In the genomic region with DNA sequence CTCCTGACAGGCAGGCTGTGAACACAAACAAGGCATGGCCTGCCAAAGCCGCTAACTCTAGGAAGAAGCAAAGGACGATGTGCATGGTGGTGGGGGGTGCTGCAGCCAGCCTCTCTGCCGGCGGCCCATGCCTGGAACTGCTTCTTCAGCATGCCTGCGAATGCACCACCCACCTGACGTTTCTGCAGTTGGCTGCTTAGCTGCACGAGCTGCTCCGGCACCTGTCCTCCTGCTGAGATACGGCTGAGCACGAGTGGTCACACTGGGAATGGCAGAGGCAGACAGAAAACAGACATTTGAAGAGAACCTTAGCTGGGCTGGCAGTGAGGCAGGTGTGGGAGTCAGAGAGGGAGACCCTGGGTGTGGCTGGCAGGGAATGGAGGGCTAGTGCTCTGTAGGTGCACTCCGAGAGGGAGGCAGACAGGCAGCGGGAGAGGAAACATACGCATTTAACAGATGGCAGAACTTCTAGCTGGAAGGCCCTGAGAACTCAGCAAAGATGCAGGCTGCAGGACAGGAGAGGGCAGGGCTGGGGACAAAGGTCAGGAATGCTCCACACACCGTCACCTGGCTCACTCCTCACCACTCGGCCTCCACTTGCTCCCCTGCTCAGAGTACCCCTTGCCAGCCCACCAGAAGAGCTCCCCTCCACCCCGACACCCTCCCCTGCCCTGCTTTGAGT, we compare ENCODE assay signal across 25 cellular contexts. TPM values are rescaled to one million over a fixed set of nuclear protein-coding genes. Genes with fewer than 3 reads are reported as not detected.
DNase-seq lines count a peak whose midpoint lies in the region; ATAC-seq, FAIRE-seq and TF ChIP-seq lines count a peak whose summit lies in the region.
"Had no signal": no experiment of that assay in that cellular context is flagged by ENCODE, and none has a peak within 500 bp of the region (broad histone marks: within the 10 kb centered on the region; RNA-seq: fewer than 3 reads in every experiment).

No MANE protein-coding gene starts in this region.

- H3K4me1 Mint-ChIP-seq in HFFc6 (ENCODE audit: low read depth): peaks cover 15% of the 10 kb centered on the region
- H3K4me1 Mint-ChIP-seq in T-helper 2 cell treated with Interferon-gamma antibody and Interleukin-4, amounts not matched to agents 5 μg/mL and 100 μg/mL, for 36 hours (ENCODE audit: low read depth): peaks cover 13% of the 10 kb centered on the region

- H3K27me3 ChIP-seq in HepG2 (ENCODE audit: control insufficient read depth in 1 of 2, insufficient read depth in 2 of 2, low read length in 2 of 2): no peaks in the 10 kb centered on the region
- H3K27me3 ChIP-seq in small intestine (ENCODE audit: control insufficient read depth in 2 of 2, insufficient read depth in 2 of 2, low read length in 2 of 2): no peaks in the 10 kb centered on the region
- H3K27me3 ChIP-seq: cardiac muscle cell, suprapubic skin had no signal

- no peaks in the 10 kb centered on the region for H4K20me1 ChIP-seq in HepG2 (ENCODE audit: insufficient read depth, low read length)

- DNase-seq in NCI-H2171 treated with DMSO at 0.1 percent for 48 hours (lab: John Stamatoyannopoulos, UW): peak; percentile 40
- DNase-seq in NCI-H2171 (lab: John Stamatoyannopoulos, UW): no peak
- DNase-seq in HepG2 (ENCODE audit: low spot score): no peak
- DNase-seq in small intestine: peak; percentile 77
- no peak for DNase-seq in cortex of kidney (lab: John Stamatoyannopoulos, UW)
- no peak for DNase-seq in HFFc6
- no peak for DNase-seq in T-helper 2 cell treated with Interferon-gamma antibody and Interleukin-4, amounts not matched to agents 5 μg/mL and 100 μg/mL, for 36 hours (ENCODE audit: low spot score)
- DNase-seq: activated CD4-positive, alpha-beta T cell treated with anti-CD3 and anti-CD28 coated beads, Interleukin-2, amount 50 U/mL, for 1 hour; activated gamma-delta T cell; AML-193; CD8-positive, alpha-beta T cell; foreskin fibroblast; GF-D8; mammary epithelial cell; NCI-H1417; NCI-H526; occipital lobe; stimulated activated CD8-positive, alpha-beta memory T cell treated with anti-CD3 and anti-CD28 coated beads, Interleukin-4, amount 100 ng/mL, for 48 hours; T-helper 9 cell had no signal

- TF ChIP-seq POLR2A in HepG2 (IDR thresholded peaks at IDR 0.05; ENCODE audit: insufficient read depth in 1 of 2, low read depth in 2 of 2, low read length in 2 of 2): no peak

- no peak for TF ChIP-seq CTCF in HepG2 (CRISPR knock-in tag; IDR thresholded peaks at IDR 0.05)
- TF ChIP-seq CTCF in HFFc6 (IDR thresholded peaks at IDR 0.05): no peak

- FAIRE-seq in HepG2 (lab: Jason Lieb, UNC) (no peak), small intestine (lab: Jason Lieb, UNC) (no peak)
- FAIRE-seq: islet of Langerhans had no signal

- CTCF ChIA-PET in HepG2 (lab: Yijun Ruan, JAX; ENCODE audit: low intra/inter-chr PET ratio, low total read pairs): no interaction called here

- no peak for TF ChIP-seq EP300 in HepG2 (IDR thresholded peaks at IDR 0.05; ENCODE audit: low read depth in 2 of 2, low read length in 2 of 2)
- no peak for TF ChIP-seq EP300 in HepG2 (CRISPR knock-in tag; IDR thresholded peaks at IDR 0.05; ENCODE audit: borderline replicate concordance)

- no peak overlapping the region for H3K4me3 Mint-ChIP-seq in HFFc6
- H3K4me3 Mint-ChIP-seq in T-helper 2 cell treated with Interferon-gamma antibody and Interleukin-4, amounts not matched to agents 5 μg/mL and 100 μg/mL, for 36 hours: no peak overlapping the region
- H3K4me3 Mint-ChIP-seq: CD8-positive, alpha-beta T cell had no signal

- no peaks in the 10 kb centered on the region for H3K9me3 Mint-ChIP-seq in HFFc6
- H3K9me3 Mint-ChIP-seq in T-helper 2 cell treated with Interferon-gamma antibody and Interleukin-4, amounts not matched to agents 5 μg/mL and 100 μg/mL, for 36 hours: no peaks in the 10 kb centered on the region
- H3K9me3 Mint-ChIP-seq: CD8-positive, alpha-beta T cell had no signal

- peaks cover 24% of the 10 kb centered on the region; the same call in 1 of the 2 replicates for H3K36me3 Mint-ChIP-seq in HFFc6 (ENCODE audit: low read depth)
- H3K36me3 Mint-ChIP-seq in T-helper 2 cell treated with Interferon-gamma antibody and Interleukin-4, amounts not matched to agents 5 μg/mL and 100 μg/mL, for 36 hours (ENCODE audit: low read depth): peaks cover 24% of the 10 kb centered on the region

- intact Hi-C loops in HepG2 (cut with micrococcal nuclease; ENCODE audit: unreplicated experiment): no loop called here

- no peak overlapping the region for H2AFZ ChIP-seq in HepG2 (ENCODE audit: low read length)

- POLR2A ChIA-PET in HepG2 (lab: Yijun Ruan, JAX): no interaction called here

- H3K9ac ChIP-seq in HepG2 (ENCODE audit: insufficient read depth, low read depth, low read length): no peak overlapping the region

- no peaks in the 10 kb centered on the region; the same call in none of the 2 replicates for H3K27me3 Mint-ChIP-seq in HFFc6 (ENCODE audit: insufficient read depth)
- H3K27me3 Mint-ChIP-seq in T-helper 2 cell treated with Interferon-gamma antibody and Interleukin-4, amounts not matched to agents 5 μg/mL and 100 μg/mL, for 36 hours (ENCODE audit: low read depth): no peaks in the 10 kb centered on the region

- H3K4me1 ChIP-seq in HepG2 (ENCODE audit: insufficient read depth, low read length) (peaks cover 46% of the 10 kb centered on the region), small intestine (ENCODE audit: control insufficient read depth in 2 of 2, insufficient read depth in 1 of 2, low read depth in 1 of 2, low read length in 1 of 2) (peaks cover 0 to 2% of the 10 kb centered on the region in 2 donors)

- H3K27ac ChIP-seq in angular gyrus (ENCODE audit: low read depth, low read length) (peak overlapping the region; percentile 25), HepG2 (ENCODE audit: extremely low read length, insufficient read depth, low read length) (peak overlapping the region; percentile 12), small intestine (ENCODE audit: low read depth in 1 of 2, low read length in 1 of 2) (peak overlapping the region in 1 of 2 donors; percentile 61)
- H3K27ac ChIP-seq: 22Rv1, cardiac muscle cell, suprapubic skin had no signal

- H3K27ac Mint-ChIP-seq in HFFc6: no peak overlapping the region
- H3K27ac Mint-ChIP-seq in T-helper 2 cell treated with Interferon-gamma antibody and Interleukin-4, amounts not matched to agents 5 μg/mL and 100 μg/mL, for 36 hours: no peak overlapping the region

- 94% methylated on average over 11 of the region's 16 CpGs for WGBS in HepG2 (ENCODE audit: low lambda C conversion rate)
- 57 to 72% (median 59%) methylated on average over 16 of the region's 16 CpGs for WGBS in small intestine, 3 donors

- no peak for TF ChIP-seq RAD21 in HepG2 (CRISPR knock-in tag; IDR thresholded peaks at IDR 0.05)

- H3K4me3 ChIP-seq in HepG2 (replicated peaks in 1 of 3; ENCODE audit: insufficient read depth in 1 of 3, low read depth in 2 of 3, low read length in 3 of 3): no peak overlapping the region
- no peak overlapping the region for H3K4me3 ChIP-seq in small intestine (ENCODE audit: low read depth in 1 of 2, low read length in 2 of 2)
- H3K4me3 ChIP-seq: cardiac muscle cell, HAP-1, suprapubic skin had no signal

- no TSS peak for BruUV-seq in HepG2 (replicated peaks; lab: Mats Ljungman, UMichigan)

- no peak overlapping the region for H3K4me2 ChIP-seq in HepG2 (ENCODE audit: low read depth, low read length)

- peak; percentile 40 for ATAC-seq in HepG2
- ATAC-seq: CD8-positive, alpha-beta T cell had no signal

- in situ Hi-C loops in HepG2 (cut with HindIII; ENCODE audit: extremely low pct_ligation_motif_present, low pct_unique_long_range_greater_than_20kb): no loop called here

- peaks cover 28% of the 10 kb centered on the region for H3K79me2 ChIP-seq in HepG2 (ENCODE audit: insufficient read depth, low read length)

- H3K9me3 ChIP-seq in HepG2 (ENCODE audit: low read length): no peaks in the 10 kb centered on the region
- H3K9me3 ChIP-seq in small intestine (ENCODE audit: control insufficient read depth, low read depth): no peaks in the 10 kb centered on the region
- H3K9me3 ChIP-seq: HAP-1, suprapubic skin had no signal

- H3K36me3 ChIP-seq in HepG2 (replicated peaks in 1 of 2; ENCODE audit: control insufficient read depth in 1 of 2, insufficient read depth in 2 of 2, low read length in 2 of 2): peaks cover 25 to 56% of the 10 kb centered on the region in 2 experiments
- H3K36me3 ChIP-seq in small intestine (ENCODE audit: control insufficient read depth in 2 of 2, insufficient read depth in 2 of 2, low read length in 2 of 2): peaks cover 10 to 32% of the 10 kb centered on the region in 2 donors

RNA-seq across cellular contexts. Expression of a gene that starts 5.2 kb away (rescaled TPM):
- total RNA-seq in HepG2 (2016; rRNA removed; fragmentation: Illumina TruSeq; extraction: Trizol): 21.8 and 24.9 TPM in 2 replicates
- total RNA-seq in HepG2 (2016; cell fraction: cytosol; rRNA removed; fragmentation: Illumina TruSeq; extraction: Trizol; ENCODE audit: low read depth): 6.3 and 6.9 TPM in 2 replicates
- 21.4 and 25.3 TPM in 2 replicates for total RNA-seq in HepG2 (2016; cell fraction: insoluble cytoplasmic fraction; rRNA removed; fragmentation: Illumina TruSeq; extraction: Trizol)
- total RNA-seq in HepG2 (2016; cell fraction: membrane; rRNA removed; fragmentation: Illumina TruSeq; extraction: Trizol): 12.0 and 12.3 TPM in 2 replicates
- total RNA-seq in HepG2 (2016; cell fraction: nucleus; rRNA removed; fragmentation: Illumina TruSeq; extraction: Trizol): 19.9 and 26.2 TPM in 2 replicates
- polyA plus RNA-seq in HepG2 (2011; rRNA removed) (16.6 and 20.2 TPM in 2 replicates), small intestine (10 to 100 TPM; 17.5 to 38.4 (median 37.3) TPM)
- polyA plus RNA-seq in HepG2 (2011; cell fraction: cytosol; rRNA removed): 9.1 and 11.6 TPM in 2 replicates
- 35.9 and 37.1 TPM in 2 replicates for polyA plus RNA-seq in HepG2 (2011; cell fraction: nucleus; rRNA removed)
- 13.4 and 13.9 TPM in 2 replicates for polyA plus RNA-seq in HepG2 (2012)
- polyA plus RNA-seq in HepG2 (2016; cell fraction: cytosol; fragmentation: Illumina TruSeq; extraction: Trizol; ENCODE audit: low read depth): 1.3 and 1.9 TPM in 2 replicates
- 12.1 and 14.3 TPM in 2 replicates for polyA plus RNA-seq in HepG2 (2016; cell fraction: insoluble cytoplasmic fraction; fragmentation: Illumina TruSeq; extraction: Trizol; ENCODE audit: low read depth)
- polyA plus RNA-seq in HepG2 (2016; cell fraction: membrane; fragmentation: Illumina TruSeq; extraction: Trizol; ENCODE audit: low read depth): 3.4 TPM in 2 replicates
- polyA plus RNA-seq in HepG2 (2016; cell fraction: nucleus; fragmentation: Illumina TruSeq; extraction: Trizol; ENCODE audit: insufficient read depth, low read depth): 41.6 and 44.8 TPM in 2 replicates
- polyA minus RNA-seq in HepG2 (2011; rRNA and poly(A)+ RNA removed; ENCODE audit: low replicate concordance): 28.0 and 42.8 TPM in 2 replicates
- polyA minus RNA-seq in HepG2 (2011; cell fraction: cytosol; rRNA and poly(A)+ RNA removed): 9.6 and 9.9 TPM in 2 replicates
- polyA minus RNA-seq in HepG2 (2011; cell fraction: nucleus; rRNA and poly(A)+ RNA removed): 25.4 and 26.4 TPM in 2 replicates
- total RNA-seq in HFFc6 (2021; fragmentation: NEBNext Ultra II Directional; extraction: Animal tissue kit (Norgen Biotek cat#: 25700)): 10 to 100 TPM; 15.8 to 19.2 (median 17.3) TPM

RNA-seq across cellular contexts. Expression of a gene that starts 25.6 kb away (rescaled TPM):
- 6.4 and 11.4 TPM in 2 replicates for total RNA-seq in HepG2 (2016; rRNA removed; fragmentation: Illumina TruSeq; extraction: Trizol)
- 3.0 and 3.5 TPM in 2 replicates for total RNA-seq in HepG2 (2016; cell fraction: cytosol; rRNA removed; fragmentation: Illumina TruSeq; extraction: Trizol; ENCODE audit: low read depth)
- 5.8 and 11.8 TPM in 2 replicates for total RNA-seq in HepG2 (2016; cell fraction: insoluble cytoplasmic fraction; rRNA removed; fragmentation: Illumina TruSeq; extraction: Trizol)
- 9.3 and 9.7 TPM in 2 replicates for total RNA-seq in HepG2 (2016; cell fraction: membrane; rRNA removed; fragmentation: Illumina TruSeq; extraction: Trizol)
- 10.6 and 11.8 TPM in 2 replicates for total RNA-seq in HepG2 (2016; cell fraction: nucleus; rRNA removed; fragmentation: Illumina TruSeq; extraction: Trizol)
- 4.8 and 5.2 TPM in 2 replicates for polyA plus RNA-seq in HepG2 (2011; rRNA removed)
- polyA plus RNA-seq in HepG2 (2011; cell fraction: cytosol; rRNA removed): 4.0 and 4.1 TPM in 2 replicates
- 3.9 and 4.4 TPM in 2 replicates for polyA plus RNA-seq in HepG2 (2011; cell fraction: nucleus; rRNA removed)
- 4.5 and 5.6 TPM in 2 replicates for polyA plus RNA-seq in HepG2 (2012)
- 1.8 and 2.0 TPM in 2 replicates for polyA plus RNA-seq in HepG2 (2016; cell fraction: cytosol; fragmentation: Illumina TruSeq; extraction: Trizol; ENCODE audit: low read depth)
- 5.1 and 5.4 TPM in 2 replicates for polyA plus RNA-seq in HepG2 (2016; cell fraction: insoluble cytoplasmic fraction; fragmentation: Illumina TruSeq; extraction: Trizol; ENCODE audit: low read depth)
- 3.9 and 4.0 TPM in 2 replicates for polyA plus RNA-seq in HepG2 (2016; cell fraction: membrane; fragmentation: Illumina TruSeq; extraction: Trizol; ENCODE audit: low read depth)
- polyA plus RNA-seq in HepG2 (2016; cell fraction: nucleus; fragmentation: Illumina TruSeq; extraction: Trizol; ENCODE audit: insufficient read depth, low read depth): 17.5 and 18.2 TPM in 2 replicates
- polyA minus RNA-seq in HepG2 (2011; rRNA and poly(A)+ RNA removed; ENCODE audit: low replicate concordance): 7.8 TPM in 2 replicates
- 3.1 and 3.6 TPM in 2 replicates for polyA minus RNA-seq in HepG2 (2011; cell fraction: cytosol; rRNA and poly(A)+ RNA removed)
- polyA minus RNA-seq in HepG2 (2011; cell fraction: nucleus; rRNA and poly(A)+ RNA removed): 4.5 and 6.3 TPM in 2 replicates
- polyA plus RNA-seq in small intestine: 1 to 10 TPM; 1.4 to 1.8 (median 1.5) TPM
- 1 to 10 TPM; 1.7 to 3.6 (median 2.3) TPM for total RNA-seq in HFFc6 (2021; fragmentation: NEBNext Ultra II Directional; extraction: Animal tissue kit (Norgen Biotek cat#: 25700))

RNA-seq across cellular contexts. Expression of a gene that starts 49.3 kb away (rescaled TPM):
- 103 and 143 TPM in 2 replicates for total RNA-seq in HepG2 (2016; rRNA removed; fragmentation: Illumina TruSeq; extraction: Trizol)
- 86.6 and 90.0 TPM in 2 replicates for total RNA-seq in HepG2 (2016; cell fraction: cytosol; rRNA removed; fragmentation: Illumina TruSeq; extraction: Trizol; ENCODE audit: low read depth)
- total RNA-seq in HepG2 (2016; cell fraction: insoluble cytoplasmic fraction; rRNA removed; fragmentation: Illumina TruSeq; extraction: Trizol): 106 and 142 TPM in 2 replicates
- 113 and 114 TPM in 2 replicates for total RNA-seq in HepG2 (2016; cell fraction: membrane; rRNA removed; fragmentation: Illumina TruSeq; extraction: Trizol)
- total RNA-seq in HepG2 (2016; cell fraction: nucleus; rRNA removed; fragmentation: Illumina TruSeq; extraction: Trizol): 38.3 and 49.0 TPM in 2 replicates
- 34.1 and 46.3 TPM in 2 replicates for polyA plus RNA-seq in HepG2 (2011; rRNA removed)
- polyA plus RNA-seq in HepG2 (2011; cell fraction: cytosol; rRNA removed): 32.8 and 38.8 TPM in 2 replicates
- 17.3 and 22.4 TPM in 2 replicates for polyA plus RNA-seq in HepG2 (2011; cell fraction: nucleus; rRNA removed)
- 40.8 and 44.7 TPM in 2 replicates for polyA plus RNA-seq in HepG2 (2012)
- polyA plus RNA-seq in HepG2 (2016; cell fraction: cytosol; fragmentation: Illumina TruSeq; extraction: Trizol; ENCODE audit: low read depth): 70.5 and 78.2 TPM in 2 replicates
- polyA plus RNA-seq in HepG2 (2016; cell fraction: insoluble cytoplasmic fraction; fragmentation: Illumina TruSeq; extraction: Trizol; ENCODE audit: low read depth): 115 TPM in 2 replicates
- polyA plus RNA-seq in HepG2 (2016; cell fraction: membrane; fragmentation: Illumina TruSeq; extraction: Trizol; ENCODE audit: low read depth): 74.5 and 76.2 TPM in 2 replicates
- polyA plus RNA-seq in HepG2 (2016; cell fraction: nucleus; fragmentation: Illumina TruSeq; extraction: Trizol; ENCODE audit: insufficient read depth, low read depth): 51.6 and 59.0 TPM in 2 replicates
- polyA minus RNA-seq in HepG2 (2011; rRNA and poly(A)+ RNA removed; ENCODE audit: low replicate concordance): 37.5 and 148 TPM in 2 replicates
- 27.9 and 30.0 TPM in 2 replicates for polyA minus RNA-seq in HepG2 (2011; cell fraction: cytosol; rRNA and poly(A)+ RNA removed)
- polyA minus RNA-seq in HepG2 (2011; cell fraction: nucleus; rRNA and poly(A)+ RNA removed): 26.8 and 31.8 TPM in 2 replicates
- polyA plus RNA-seq in small intestine: 10 to 100 TPM; 42.9 to 58.9 (median 45.4) TPM
- total RNA-seq in HFFc6 (2021; fragmentation: NEBNext Ultra II Directional; extraction: Animal tissue kit (Norgen Biotek cat#: 25700)): 10 to 100 TPM; 82.3 to 93.7 (median 86.7) TPM

Comparison
In these comparisons a context has a peak if more than half of its experiments do, and no peak if none do; other contexts are left out.
1. DNase-seq: peak in NCI-H2171 treated with DMSO at 0.1 percent for 48 hours (single experiment) and small intestine (single experiment); none in NCI-H2171 (single experiment), HepG2 (single experiment), cortex of kidney (single experiment), HFFc6 (single experiment) and T-helper 2 cell treated with Interferon-gamma antibody and Interleukin-4, amounts not matched to agents 5 μg/mL and 100 μg/mL, for 36 hours (single experiment).